27 cellular contexts compared by ENCODE assay signal in genomic region chr22:36599771-36600170, GRCh38.
"Had no signal": no experiment of that assay in that cellular context is flagged by ENCODE, and none has a peak within 500 bp of the region (broad histone marks: within the 10 kb centered on the region; RNA-seq: fewer than 3 reads in every experiment).

No MANE protein-coding gene starts in this region.

- H3K27me3 ChIP-seq: ovary, uterus had no signal

- ATAC-seq: mucosa of descending colon; naive thymus-derived CD4-positive, alpha-beta T cell; natural killer cell treated with Interleukin-12 subunit alpha and Interleukin-12 subunit beta and Interleukin-15 and Interleukin-18, amount 100 ng/mL, for 72 hours; right cardiac atrium; sciatic nerve; stimulated activated effector memory CD8-positive, alpha-beta T cell treated with anti-CD3 and anti-CD28 coated beads, Interleukin-12 subunit alpha, Interleukin-12 subunit beta, amount 100 ng/mL, for 72 hours had no signal

- H3K9me3 Mint-ChIP-seq: natural killer cell treated with Interleukin-12 subunit alpha and Interleukin-12 subunit beta and Interleukin-15 and Interleukin-18, amount 100 ng/mL, for 72 hours; stimulated activated effector memory CD8-positive, alpha-beta T cell treated with anti-CD3 and anti-CD28 coated beads, Interleukin-12 subunit alpha, Interleukin-12 subunit beta, amount 100 ng/mL, for 72 hours; stimulated activated naive CD8-positive, alpha-beta T cell treated with anti-CD3 and anti-CD28 coated beads, Interleukin-15, Interleukin-2, amounts not matched to agents 100 ng/mL and 50 ng/mL, for 24 hours had no signal

- H3K4me3 Mint-ChIP-seq: naive thymus-derived CD4-positive, alpha-beta T cell; natural killer cell treated with Interleukin-12 subunit alpha and Interleukin-12 subunit beta and Interleukin-15 and Interleukin-18, amount 100 ng/mL, for 72 hours; stimulated activated effector memory CD8-positive, alpha-beta T cell treated with anti-CD3 and anti-CD28 coated beads, Interleukin-12 subunit alpha, Interleukin-12 subunit beta, amount 100 ng/mL, for 72 hours; stimulated activated naive CD8-positive, alpha-beta T cell treated with anti-CD3 and anti-CD28 coated beads, Interleukin-15, Interleukin-2, amounts not matched to agents 100 ng/mL and 50 ng/mL, for 24 hours had no signal

- DNase-seq: islet precursor cell; left ventricle myocardium inferior; mesendoderm; midbrain; mucosa of descending colon; naive thymus-derived CD4-positive, alpha-beta T cell; ovary; retina; right cardiac atrium; stimulated activated CD4-positive, alpha-beta T cell treated with anti-CD3 and anti-CD28 coated beads, Interleukin-12 subunit alpha, Interleukin-12 subunit beta, amount 100 ng/mL, for 4 hours; stimulated activated CD4-positive, alpha-beta T cell treated with anti-CD3 and anti-CD28 coated beads, Interleukin-15, amount 100 ng/mL, for 24 hours; stimulated activated CD4-positive, alpha-beta T cell treated with anti-CD3 and anti-CD28 coated beads, Interleukin-2, amount 100 ng/mL, for 24 hours; stimulated activated CD4-positive, alpha-beta T cell treated with anti-CD3 and anti-CD28 coated beads, Interleukin-4, amount 100 ng/mL, for 1 hour; stimulated activated naive CD4-positive, alpha-beta T cell; trophoblast cell; uterus had no signal

- H3K36me3 Mint-ChIP-seq: naive thymus-derived CD4-positive, alpha-beta T cell; natural killer cell treated with Interleukin-12 subunit alpha and Interleukin-12 subunit beta and Interleukin-15 and Interleukin-18, amount 100 ng/mL, for 72 hours; stimulated activated effector memory CD8-positive, alpha-beta T cell treated with anti-CD3 and anti-CD28 coated beads, Interleukin-12 subunit alpha, Interleukin-12 subunit beta, amount 100 ng/mL, for 72 hours had no signal

- H3K27ac ChIP-seq: hepatocyte, left ventricle myocardium inferior, ovary, prostate gland, skin epidermis, suprapubic skin, thoracic aorta, tibial artery, uterus had no signal

- H3K4me1 Mint-ChIP-seq: naive thymus-derived CD4-positive, alpha-beta T cell; stimulated activated effector memory CD8-positive, alpha-beta T cell treated with anti-CD3 and anti-CD28 coated beads, Interleukin-12 subunit alpha, Interleukin-12 subunit beta, amount 100 ng/mL, for 72 hours had no signal

- H3K27ac Mint-ChIP-seq: naive thymus-derived CD4-positive, alpha-beta T cell; natural killer cell treated with Interleukin-12 subunit alpha and Interleukin-12 subunit beta and Interleukin-15 and Interleukin-18, amount 100 ng/mL, for 72 hours; stimulated activated effector memory CD8-positive, alpha-beta T cell treated with anti-CD3 and anti-CD28 coated beads, Interleukin-12 subunit alpha, Interleukin-12 subunit beta, amount 100 ng/mL, for 72 hours; stimulated activated naive CD8-positive, alpha-beta T cell treated with anti-CD3 and anti-CD28 coated beads, Interleukin-15, Interleukin-2, amounts not matched to agents 100 ng/mL and 50 ng/mL, for 24 hours had no signal

- H3K4me3 ChIP-seq: hepatocyte, left ventricle myocardium inferior, lung, mucosa of descending colon, ovary, prostate gland, skin epidermis, suprapubic skin, thoracic aorta, tibial artery, uterus had no signal

- H3K36me3 ChIP-seq: left ventricle myocardium inferior, ovary, prostate gland, suprapubic skin, thoracic aorta, tibial artery, uterus had no signal

- H3K4me1 ChIP-seq: left ventricle myocardium inferior, prostate gland, suprapubic skin, tibial artery, uterus had no signal

- H3K9me3 ChIP-seq: left ventricle myocardium inferior, mucosa of descending colon, ovary, prostate gland, suprapubic skin, thoracic aorta, tibial artery, uterus had no signal
